In the genomic region with DNA sequence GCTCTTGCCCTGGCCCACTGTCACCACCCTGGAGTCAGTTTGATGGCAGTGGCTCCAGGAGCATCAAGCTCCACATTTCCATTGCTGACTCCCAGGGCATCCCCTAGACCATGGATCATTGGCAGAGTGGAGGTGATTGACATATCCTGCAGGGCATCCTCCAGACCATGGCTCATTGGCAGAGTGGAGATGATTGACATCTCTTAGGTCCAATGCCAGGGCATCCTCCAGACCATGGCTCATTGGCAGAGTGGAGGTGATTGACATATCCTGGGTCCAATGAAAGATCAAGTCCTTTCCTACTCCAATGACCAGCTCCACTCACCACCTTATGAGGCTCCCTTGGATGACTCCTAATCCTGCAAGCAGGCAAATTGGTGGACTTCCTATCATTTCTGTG, we compare ENCODE assay signal across 1 cellular context.
TF ChIP-seq lines count a peak whose summit lies in the region.

No MANE protein-coding gene starts in this region.

TF ChIP-seq in endothelial cell of umbilical vein, 7 proteins besides CTCF, POLR2A, EP300 and RAD21 (continued from another document):
- TF ChIP-seq GATA2 (IDR thresholded peaks at IDR 0.05; ENCODE audit: insufficient read depth, insufficient read length, low read depth, low read length) = no peak
- no peak for TF ChIP-seq FOS (IDR thresholded peaks at IDR 0.05; ENCODE audit: borderline replicate concordance, insufficient read depth, low read length)
